ENCODE assay signal across 16 cellular contexts in genomic region chr20:35640724-35641123, GRCh38. TPM values are rescaled to one million over a fixed set of nuclear protein-coding genes. Genes with fewer than 3 reads are reported as not detected.
DNase-seq lines count a peak whose midpoint lies in the region; ATAC-seq and TF ChIP-seq lines count a peak whose summit lies in the region.
"Had no signal": no experiment of that assay in that cellular context is flagged by ENCODE, and none has a peak within 500 bp of the region (broad histone marks: within the 10 kb centered on the region; RNA-seq: fewer than 3 reads in every experiment).

No MANE protein-coding gene starts in this region.

- no peak for TF ChIP-seq CTCF in omental fat pad (IDR thresholded peaks at IDR 0.05)

- H3K27me3 Mint-ChIP-seq in stimulated activated naive CD8-positive, alpha-beta T cell treated with anti-CD3 and anti-CD28 coated beads, Interleukin-15, Interleukin-2, amounts not matched to agents 100 ng/mL and 50 ng/mL, for 24 hours: no peaks in the 10 kb centered on the region
- no peaks in the 10 kb centered on the region for H3K27me3 Mint-ChIP-seq in stimulated activated naive CD8-positive, alpha-beta T cell treated with anti-CD3 and anti-CD28 coated beads, Interleukin-15, amount 100 ng/mL, for 72 hours
- H3K27me3 Mint-ChIP-seq in activated CD8-positive, alpha-beta T cell treated with anti-CD3 and anti-CD28 coated beads, Interleukin-2, amount 10 ng/mL, durations not matched to agents 7 days and 5 days (ENCODE audit: low read depth): no peaks in the 10 kb centered on the region
- no peaks in the 10 kb centered on the region for H3K27me3 Mint-ChIP-seq in memory B cell

- ATAC-seq in stimulated activated naive CD8-positive, alpha-beta T cell treated with anti-CD3 and anti-CD28 coated beads, Interleukin-15, amount 100 ng/mL, for 72 hours: no peak
- no peak for ATAC-seq in activated CD8-positive, alpha-beta T cell treated with anti-CD3 and anti-CD28 coated beads, Interleukin-2, amount 10 ng/mL, durations not matched to agents 7 days and 5 days
- ATAC-seq in memory B cell (ENCODE audit: low read depth) (no peak), GM21723 (IDR thresholded peaks at IDR 0.05; ENCODE audit: unreplicated experiment) (no peak), omental fat pad (ENCODE audit: low FRiP score) (no peak)

- CTCF ChIA-PET in activated CD8-positive, alpha-beta T cell treated with anti-CD3 and anti-CD28 coated beads, Interleukin-2, amount 10 ng/mL, durations not matched to agents 7 days and 5 days (lab: Charles Lee): interaction anchor here (1.2 kb wide), 1 partner anchor 22 kb away, joined by 3 read pairs; no protein-coding TSS in a partner anchor

- H3K4me3 Mint-ChIP-seq in stimulated activated naive CD8-positive, alpha-beta T cell treated with anti-CD3 and anti-CD28 coated beads, Interleukin-15, Interleukin-2, amounts not matched to agents 100 ng/mL and 50 ng/mL, for 24 hours: no peak overlapping the region
- no peak overlapping the region for H3K4me3 Mint-ChIP-seq in stimulated activated naive CD8-positive, alpha-beta T cell treated with anti-CD3 and anti-CD28 coated beads, Interleukin-15, amount 100 ng/mL, for 72 hours
- H3K4me3 Mint-ChIP-seq in activated CD8-positive, alpha-beta T cell treated with anti-CD3 and anti-CD28 coated beads, Interleukin-2, amount 10 ng/mL, durations not matched to agents 7 days and 5 days: no peak overlapping the region
- H3K4me3 Mint-ChIP-seq in memory B cell: no peak overlapping the region
- H3K4me3 Mint-ChIP-seq: T-helper 2 cell treated with Interferon-gamma antibody and Interleukin-4, amounts not matched to agents 5 μg/mL and 100 μg/mL, for 36 hours had no signal

- peak overlapping the region; percentile 13 for H3K27ac Mint-ChIP-seq in stimulated activated naive CD8-positive, alpha-beta T cell treated with anti-CD3 and anti-CD28 coated beads, Interleukin-15, Interleukin-2, amounts not matched to agents 100 ng/mL and 50 ng/mL, for 24 hours
- H3K27ac Mint-ChIP-seq in stimulated activated naive CD8-positive, alpha-beta T cell treated with anti-CD3 and anti-CD28 coated beads, Interleukin-15, amount 100 ng/mL, for 72 hours: peak overlapping the region in 1 of 2 donors; percentile 14
- peak overlapping the region; percentile 12 for H3K27ac Mint-ChIP-seq in activated CD8-positive, alpha-beta T cell treated with anti-CD3 and anti-CD28 coated beads, Interleukin-2, amount 10 ng/mL, durations not matched to agents 7 days and 5 days
- H3K27ac Mint-ChIP-seq in memory B cell: peak overlapping the region; percentile 51
- H3K27ac Mint-ChIP-seq: T-helper 2 cell treated with Interferon-gamma antibody and Interleukin-4, amounts not matched to agents 5 μg/mL and 100 μg/mL, for 36 hours had no signal

- DNase-seq in stimulated activated naive CD8-positive, alpha-beta T cell treated with anti-CD3 and anti-CD28 coated beads, Interleukin-15, amount 100 ng/mL, for 72 hours: no peak
- no peak for DNase-seq in activated CD8-positive, alpha-beta T cell treated with anti-CD3 and anti-CD28 coated beads, Interleukin-2, amount 10 ng/mL, durations not matched to agents 7 days and 5 days
- DNase-seq in memory B cell (ENCODE audit: low spot score in 2 of 2) (no peak), NCI-H1694 treated with DMSO at 0.1 percent for 48 hours (lab: John Stamatoyannopoulos, UW) (no peak), SHP77 (lab: John Stamatoyannopoulos, UW) (no peak), omental fat pad (ENCODE audit: low spot score) (no peak)
- DNase-seq: DMS79 treated with DMSO at 0.1 percent for 48 hours; H7; NCI-H1417; NCI-H510A treated with DMSO at 0.1 percent for 48 hours; NK-92 treated with Interleukin-12 subunit alpha and Interleukin-12 subunit beta, amount 100 ng/mL, for 24 hours; posterior cingulate gyrus; WERI-Rb-1 had no signal

- POLR2A ChIA-PET in activated CD8-positive, alpha-beta T cell treated with anti-CD3 and anti-CD28 coated beads, Interleukin-2, amount 10 ng/mL, durations not matched to agents 7 days and 5 days (lab: Charles Lee): no interaction called here

- peaks cover 21% of the 10 kb centered on the region for H3K36me3 Mint-ChIP-seq in stimulated activated naive CD8-positive, alpha-beta T cell treated with anti-CD3 and anti-CD28 coated beads, Interleukin-15, Interleukin-2, amounts not matched to agents 100 ng/mL and 50 ng/mL, for 24 hours (ENCODE audit: low read depth)
- peaks cover 22% of the 10 kb centered on the region for H3K36me3 Mint-ChIP-seq in activated CD8-positive, alpha-beta T cell treated with anti-CD3 and anti-CD28 coated beads, Interleukin-2, amount 10 ng/mL, durations not matched to agents 7 days and 5 days (ENCODE audit: low read depth)
- peaks cover 3% of the 10 kb centered on the region for H3K36me3 Mint-ChIP-seq in memory B cell

- peaks cover 85% of the 10 kb centered on the region for H3K4me1 Mint-ChIP-seq in stimulated activated naive CD8-positive, alpha-beta T cell treated with anti-CD3 and anti-CD28 coated beads, Interleukin-15, Interleukin-2, amounts not matched to agents 100 ng/mL and 50 ng/mL, for 24 hours (ENCODE audit: low read depth)
- H3K4me1 Mint-ChIP-seq in stimulated activated naive CD8-positive, alpha-beta T cell treated with anti-CD3 and anti-CD28 coated beads, Interleukin-15, amount 100 ng/mL, for 72 hours: peaks cover 83% of the 10 kb centered on the region
- peaks cover 46% of the 10 kb centered on the region for H3K4me1 Mint-ChIP-seq in activated CD8-positive, alpha-beta T cell treated with anti-CD3 and anti-CD28 coated beads, Interleukin-2, amount 10 ng/mL, durations not matched to agents 7 days and 5 days (ENCODE audit: low read depth)
- H3K4me1 Mint-ChIP-seq in memory B cell: peaks cover 49% of the 10 kb centered on the region

- no peaks in the 10 kb centered on the region for H3K9me3 Mint-ChIP-seq in stimulated activated naive CD8-positive, alpha-beta T cell treated with anti-CD3 and anti-CD28 coated beads, Interleukin-15, Interleukin-2, amounts not matched to agents 100 ng/mL and 50 ng/mL, for 24 hours
- H3K9me3 Mint-ChIP-seq in stimulated activated naive CD8-positive, alpha-beta T cell treated with anti-CD3 and anti-CD28 coated beads, Interleukin-15, amount 100 ng/mL, for 72 hours: no peaks in the 10 kb centered on the region
- no peaks in the 10 kb centered on the region for H3K9me3 Mint-ChIP-seq in activated CD8-positive, alpha-beta T cell treated with anti-CD3 and anti-CD28 coated beads, Interleukin-2, amount 10 ng/mL, durations not matched to agents 7 days and 5 days (ENCODE audit: insufficient read depth)
- no peaks in the 10 kb centered on the region for H3K9me3 Mint-ChIP-seq in memory B cell
- H3K9me3 Mint-ChIP-seq: T-helper 2 cell treated with Interferon-gamma antibody and Interleukin-4, amounts not matched to agents 5 μg/mL and 100 μg/mL, for 36 hours had no signal

RNA-seq across cellular contexts. Expression of gene CPNE1, which starts 24.0 kb away (rescaled TPM):
- total RNA-seq in activated CD8-positive, alpha-beta T cell treated with anti-CD3 and anti-CD28 coated beads, Interleukin-2, amount 10 ng/mL, durations not matched to agents 7 days and 5 days: 100 to 1,000 TPM; 271 to 272 TPM
- 100 to 1,000 TPM in 1 of 4 donors, 10 to 100 TPM in 3; 50.7 to 113 (median 85.2) TPM for total RNA-seq in omental fat pad

RNA-seq across cellular contexts. Expression of gene RBM12, which starts 24.0 kb away (rescaled TPM):
- total RNA-seq in activated CD8-positive, alpha-beta T cell treated with anti-CD3 and anti-CD28 coated beads, Interleukin-2, amount 10 ng/mL, durations not matched to agents 7 days and 5 days: 100 to 1,000 TPM; 112 to 119 TPM
- 10 to 100 TPM; 31.4 to 43.2 (median 33.9) TPM for total RNA-seq in omental fat pad

RNA-seq across cellular contexts. Expression of gene SPAG4, which starts 25.1 kb away (rescaled TPM):
- total RNA-seq in activated CD8-positive, alpha-beta T cell treated with anti-CD3 and anti-CD28 coated beads, Interleukin-2, amount 10 ng/mL, durations not matched to agents 7 days and 5 days: 1 to 10 TPM; 2.6 to 5.0 TPM
- total RNA-seq in omental fat pad: 1 to 10 TPM; 2.5 to 7.4 (median 3.1) TPM

RNA-seq across cellular contexts. Expression of gene NFS1, which starts 58.4 kb away (rescaled TPM):
- total RNA-seq in activated CD8-positive, alpha-beta T cell treated with anti-CD3 and anti-CD28 coated beads, Interleukin-2, amount 10 ng/mL, durations not matched to agents 7 days and 5 days: 10 to 100 TPM; 32.7 to 34.7 TPM
- 10 to 100 TPM; 16.1 to 32.1 (median 26.6) TPM for total RNA-seq in omental fat pad

RNA-seq across cellular contexts. Expression of gene ROMO1, which starts 58.5 kb away (rescaled TPM):
- total RNA-seq in activated CD8-positive, alpha-beta T cell treated with anti-CD3 and anti-CD28 coated beads, Interleukin-2, amount 10 ng/mL, durations not matched to agents 7 days and 5 days: 100 to 1,000 TPM; 134 to 143 TPM
- 100 to 1,000 TPM; 160 to 364 (median 237) TPM for total RNA-seq in omental fat pad
